27 cellular contexts compared by ENCODE assay signal in the genomic region with DNA sequence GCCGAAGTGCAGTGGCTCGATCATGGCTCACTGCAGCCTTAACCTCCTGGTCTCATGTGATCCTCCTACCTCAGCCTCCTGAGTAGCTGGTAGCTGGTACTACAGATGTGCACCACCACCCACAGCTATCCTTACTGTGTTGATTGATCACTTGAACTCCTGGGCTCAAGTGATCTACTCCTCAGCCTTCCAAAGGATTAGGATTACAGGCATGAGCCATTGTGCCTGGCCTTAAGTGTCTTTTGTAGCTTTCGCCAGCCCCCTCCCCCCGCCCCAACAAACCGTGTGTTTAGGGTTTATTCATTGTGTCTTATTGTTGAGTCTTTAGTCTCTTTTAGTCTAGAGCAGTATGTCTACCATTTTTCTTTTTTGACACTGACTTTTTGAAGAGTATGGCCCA. TPM values are rescaled to one million over a fixed set of nuclear protein-coding genes. Genes with fewer than 3 reads are reported as not detected.
A peak's percentile ranks its signal among the peaks of the same experiment; 100 is the strongest.
DNase-seq lines count a peak whose midpoint lies in the region; ATAC-seq, FAIRE-seq and TF ChIP-seq lines count a peak whose summit lies in the region.
"Had no signal": no experiment of that assay in that cellular context is flagged by ENCODE, and none has a peak within 500 bp of the region (broad histone marks: within the 10 kb centered on the region; RNA-seq: fewer than 3 reads in every experiment).

No MANE protein-coding gene starts in this region.

- H3K36me3 Mint-ChIP-seq in mesothelial cell of epicardium = peaks cover 57% of the 10 kb centered on the region
- H3K36me3 Mint-ChIP-seq in CD4-positive, alpha-beta T cell (ENCODE audit: low read depth) = peaks cover 75% of the 10 kb centered on the region

- no peak for DNase-seq in A673 (ENCODE audit: low spot score)
- peak; percentile 10 for DNase-seq in NCI-H69 (lab: John Stamatoyannopoulos, UW)
- no peak for DNase-seq in bronchial epithelial cell (ENCODE audit: low read depth)
- no peak for DNase-seq in mesothelial cell of epicardium (ENCODE audit: low spot score in 2 of 2, unreplicated experiment in 2 of 2)
- DNase-seq in NCI-H2227 (lab: John Stamatoyannopoulos, UW; ENCODE audit: unreplicated experiment) = no peak
- no peak for DNase-seq in CD4-positive, alpha-beta T cell
- DNase-seq: AML-193; CD4-positive, alpha-beta memory T cell; COR-L47; DMS79; EL; GDM1; KG1; MG63; NCI-H2029; NCI-H2171 treated with DMSO at 0.1 percent for 48 hours; NCI-H524; NCI-H774; Right ventricle myocardium superior; RPMI8226; T-cell had no signal

- H3K4me1 ChIP-seq in A673 (ENCODE audit: insufficient read depth, low read length, poor library complexity, severe bottlenecking) = peaks cover 23% of the 10 kb centered on the region

- POLR2A ChIA-PET in A673 (lab: Charles Lee; ENCODE audit: low non-redundant PET) = no interaction called here
- POLR2A ChIA-PET in CD4-positive, alpha-beta T cell (lab: Charles Lee) = no interaction called here

- ATAC-seq in GM21528 (IDR thresholded peaks at IDR 0.05; ENCODE audit: low FRiP score, unreplicated experiment) (no peak), HG02571 (IDR thresholded peaks at IDR 0.05; ENCODE audit: unreplicated experiment) (no peak)
- ATAC-seq in CD4-positive, alpha-beta T cell (ENCODE audit: poor library complexity) = no peak
- ATAC-seq: GM12878, T-cell had no signal

- H3K4me3 ChIP-seq in A673 (ENCODE audit: low read depth, low read length, poor library complexity, severe bottlenecking) = no peak overlapping the region
- H3K4me3 ChIP-seq in bronchial epithelial cell (ENCODE audit: low read depth, low read length) = no peak overlapping the region
- H3K4me3 ChIP-seq: BLaER1 treated with 17β-estradiol and CSF1 and Interleukin-3, amounts not matched to agents 10 nM and 100 nM; GM12878; MG63; SJSA1 had no signal

- no TSS peak for BruUV-seq in A673 (replicated peaks; lab: Mats Ljungman, UMichigan)

- H3K9me3 ChIP-seq in A673 (ENCODE audit: low read depth, low read length, poor library complexity, severe bottlenecking) = peaks cover 21% of the 10 kb centered on the region
- peaks cover 34% of the 10 kb centered on the region for H3K9me3 ChIP-seq in CD4-positive, alpha-beta T cell (ENCODE audit: control insufficient read depth, low read length)

- H3K27me3 ChIP-seq in A673 (replicated peaks; ENCODE audit: insufficient read depth, low read depth, low read length, poor library complexity) = no peaks in the 10 kb centered on the region
- H3K27me3 ChIP-seq in bronchial epithelial cell (ENCODE audit: control insufficient read depth, insufficient read depth, low read length) = no peaks in the 10 kb centered on the region
- H3K27me3 ChIP-seq in CD4-positive, alpha-beta T cell (ENCODE audit: control insufficient read depth, insufficient read depth, low read length) = no peaks in the 10 kb centered on the region
- H3K27me3 ChIP-seq: BLaER1 treated with 17β-estradiol and CSF1 and Interleukin-3, amounts not matched to agents 10 nM and 100 nM; MG63 had no signal

- H3K4me1 Mint-ChIP-seq in mesothelial cell of epicardium = peaks cover 14% of the 10 kb centered on the region
- peaks cover 14% of the 10 kb centered on the region for H3K4me1 Mint-ChIP-seq in CD4-positive, alpha-beta T cell (ENCODE audit: low read depth)

- TF ChIP-seq CTCF in A673 (conservative IDR thresholded peaks at IDR 0.05; ENCODE audit: low read depth, low read length) (no peak), bronchial epithelial cell (IDR thresholded peaks at IDR 0.05; ENCODE audit: insufficient read depth, low read length, severe bottlenecking) (no peak), mesothelial cell of epicardium (IDR thresholded peaks at IDR 0.05; ENCODE audit: unreplicated experiment) (no peak)
- TF ChIP-seq CTCF in CD4-positive, alpha-beta T cell (IDR thresholded peaks at IDR 0.05) = no peak

- H3K27ac Mint-ChIP-seq in mesothelial cell of epicardium = peak overlapping the region; percentile 18
- no peak overlapping the region for H3K27ac Mint-ChIP-seq in CD4-positive, alpha-beta T cell
- H3K27ac Mint-ChIP-seq: T-cell had no signal

- no peak overlapping the region for H3K4me3 Mint-ChIP-seq in mesothelial cell of epicardium
- no peak overlapping the region for H3K4me3 Mint-ChIP-seq in CD4-positive, alpha-beta T cell
- H3K4me3 Mint-ChIP-seq: T-cell had no signal

- H3K27ac ChIP-seq in A673 (ENCODE audit: low read depth, low read length, poor library complexity, severe bottlenecking) = peak overlapping the region; percentile 49
- no peak overlapping the region for H3K27ac ChIP-seq in CD4-positive, alpha-beta T cell (ENCODE audit: low read depth, low read length)
- H3K27ac ChIP-seq: BLaER1 treated with 17β-estradiol and CSF1 and Interleukin-3, amounts not matched to agents 10 nM and 100 nM; SJSA1 had no signal

- peaks cover 46% of the 10 kb centered on the region for H3K36me3 ChIP-seq in A673 (ENCODE audit: insufficient read depth, low read length, poor library complexity, severe bottlenecking)
- peaks cover 6% of the 10 kb centered on the region for H3K36me3 ChIP-seq in bronchial epithelial cell (ENCODE audit: control insufficient read depth, insufficient read depth, low read length)

- intact Hi-C loops in A673 (cut with micrococcal nuclease; ENCODE audit: unreplicated experiment) = no loop called here
- intact Hi-C loops in CD4-positive, alpha-beta T cell (cut with DNase I, micrococcal nuclease) = no loop called here

- no peaks in the 10 kb centered on the region for H3K27me3 Mint-ChIP-seq in mesothelial cell of epicardium (ENCODE audit: low read depth)
- H3K27me3 Mint-ChIP-seq in CD4-positive, alpha-beta T cell = no peaks in the 10 kb centered on the region
- H3K27me3 Mint-ChIP-seq: CD4-positive, alpha-beta memory T cell; T-cell had no signal

- CTCF ChIA-PET in A673 (lab: Charles Lee) = no interaction called here
- CTCF ChIA-PET in CD4-positive, alpha-beta T cell (lab: Charles Lee) = no interaction called here

- FAIRE-seq in bronchial epithelial cell (lab: Jason Lieb, UNC) = peak; percentile 58
- FAIRE-seq: GM12878, H54 had no signal

- peaks cover 21% of the 10 kb centered on the region for H3K9me3 Mint-ChIP-seq in mesothelial cell of epicardium
- H3K9me3 Mint-ChIP-seq in CD4-positive, alpha-beta T cell = peaks cover 10% of the 10 kb centered on the region

RNA-seq across cellular contexts. Expression of a gene that starts 33.1 kb away (rescaled TPM):
- total RNA-seq in A673 (2021) (157 and 164 TPM in 2 replicates), bronchial epithelial cell (67.0 and 89.5 TPM in 2 replicates), mesothelial cell of epicardium (181 to 194 TPM (median 187 TPM) in 3 replicates)
- 10 to 100 TPM; 27.7 to 30.3 TPM for total RNA-seq in CD4-positive, alpha-beta T cell
